In genomic region chr13:21458457-21458815, GRCh38 we compare ENCODE assay signal across 8 cellular contexts. TPM values are rescaled to one million over a fixed set of nuclear protein-coding genes. Genes with fewer than 3 reads are reported as not detected.
DNase-seq lines count a peak whose midpoint lies in the region; ATAC-seq and TF ChIP-seq lines count a peak whose summit lies in the region.

No MANE protein-coding gene starts in this region.

- intact Hi-C loops in CD14-positive monocyte (cut with micrococcal nuclease), result loop anchor here (2.0 to 10.0 kb wide), 3 partner anchors 24 to 54 kb away; no protein-coding TSS in a partner anchor

- H3K9me3 Mint-ChIP-seq in CD14-positive monocyte, result peaks cover 0 to 4% (median 0%) of the 10 kb centered on the region in 7 donors

- H3K4me1 ChIP-seq in SJSA1 (replicated peaks) (peaks cover 6% of the 10 kb centered on the region; the same call in 1 of the 2 replicates), iPS-15b (ENCODE audit: control insufficient read depth, insufficient read depth, low read length) (peaks cover 6% of the 10 kb centered on the region)

- H3K9ac ChIP-seq in iPS-15b (ENCODE audit: low read depth, low read length), result peak overlapping the region; percentile 92

- H3K4me1 Mint-ChIP-seq in CD14-positive monocyte, result peaks cover 47% of the 10 kb centered on the region

- H3K27ac ChIP-seq in SJSA1 (peak overlapping the region; percentile 92), adipose tissue (ENCODE audit: low read depth, low read length) (peak overlapping the region; percentile 34)

- TF ChIP-seq CTCF in CD14-positive monocyte (IDR thresholded peaks at IDR 0.05), result no peak

- peaks cover 0 to 2% (median 0%) of the 10 kb centered on the region in 3 donors for H3K27me3 Mint-ChIP-seq in CD14-positive monocyte (ENCODE audit: low read depth in 3 of 3)

- H3K27me3 ChIP-seq in SJSA1 (replicated peaks) (no peaks in the 10 kb centered on the region), iPS-15b (ENCODE audit: control insufficient read depth, insufficient read depth, low read length) (no peaks in the 10 kb centered on the region)

- ATAC-seq in GM19324 (IDR thresholded peaks at IDR 0.05; ENCODE audit: low FRiP score, unreplicated experiment) (peak; percentile 33), HG03469 (IDR thresholded peaks at IDR 0.05; ENCODE audit: unreplicated experiment) (peak; percentile 20)

- H3K4me3 ChIP-seq in SJSA1 (peak overlapping the region; percentile 100), iPS-15b (ENCODE audit: low read depth, low read length) (peak overlapping the region; percentile 81)

- WGBS in adipose tissue, 3 donors, result 0 to 1% (median 0%) methylated on average over 16 of the region's 16 CpGs

- peaks cover 0 to 4% of the 10 kb centered on the region in 2 donors for H3K36me3 Mint-ChIP-seq in CD14-positive monocyte

- peak overlapping the region; percentile 93 to 95 for H3K4me3 Mint-ChIP-seq in CD14-positive monocyte

- H3K36me3 ChIP-seq in SJSA1 (peaks cover 6% of the 10 kb centered on the region), iPS-15b (ENCODE audit: control insufficient read depth, insufficient read depth, low read length) (no peaks in the 10 kb centered on the region)

- peak overlapping the region; percentile 88 to 94 (median 91) for H3K27ac Mint-ChIP-seq in CD14-positive monocyte

- peaks cover 4% of the 10 kb centered on the region for H3K9me3 ChIP-seq in SJSA1 (replicated peaks)
- no peaks in the 10 kb centered on the region for H3K9me3 ChIP-seq in iPS-15b (ENCODE audit: control insufficient read depth, insufficient read depth, low read length)

- DNase-seq in CD14-positive monocyte (ENCODE audit: low spot score), result no peak
- DNase-seq in SJSA1 (ENCODE audit: low read depth in 1 of 2, low spot score in 2 of 2), result no peak
- peak; percentile 32 for DNase-seq in stimulated activated CD4-positive, alpha-beta T cell treated with anti-CD3 and anti-CD28 coated beads, Interleukin-12 subunit alpha, Interleukin-12 subunit beta, amount 100 ng/mL, for 4 hours
- no peak for DNase-seq in NCI-H774 (lab: John Stamatoyannopoulos, UW)

RNA-seq across cellular contexts. Expression of gene ZDHHC20, which starts 0.7 kb away (rescaled TPM):
- polyA plus RNA-seq in CD14-positive monocyte, result 10 to 100 TPM; 66.8 to 67.8 TPM
- total RNA-seq in SJSA1 (2014; rRNA removed; shearing (Covaris generic)), result 44.5 and 67.6 TPM in 2 replicates
- 10 to 100 TPM in 2 of 3 donors, 1 to 10 TPM in 1; 7.7 to 22.0 (median 13.4) TPM for polyA plus RNA-seq in adipose tissue
